In genomic region chr2:207501797-207502196, GRCh38 we compare ENCODE assay signal across 22 cellular contexts. TPM values are rescaled to one million over a fixed set of nuclear protein-coding genes. Genes with fewer than 3 reads are reported as not detected.
A peak's percentile ranks its signal among the peaks of the same experiment; 100 is the strongest.
DNase-seq lines count a peak whose midpoint lies in the region; ATAC-seq and TF ChIP-seq lines count a peak whose summit lies in the region.
"Had no signal": no experiment of that assay in that cellular context is flagged by ENCODE, and none has a peak within 500 bp of the region (broad histone marks: within the 10 kb centered on the region; RNA-seq: fewer than 3 reads in every experiment).

No MANE protein-coding gene starts in this region.

- no peak overlapping the region for H3K4me3 ChIP-seq in heart right ventricle
- no peak overlapping the region for H3K4me3 ChIP-seq in GM23338
- H3K4me3 ChIP-seq: BLaER1, GM12878, pancreas, right lobe of liver, upper lobe of left lung had no signal

- H3K27ac Mint-ChIP-seq in activated naive CD8-positive, alpha-beta T cell treated with anti-CD3 and anti-CD28 coated beads, Interleukin-2, amount 50 U/mL, for 24 hours = peak overlapping the region; percentile 9
- H3K27ac Mint-ChIP-seq in naive B cell (peak overlapping the region; percentile 91 to 99 (median 97)), GM23338 (no peak overlapping the region)
- H3K27ac Mint-ChIP-seq: activated CD4-positive, alpha-beta T cell treated with anti-CD3 and anti-CD28 coated beads, Interleukin-2, amount 10 ng/mL, durations not matched to agents 7 days and 5 days; activated naive CD4-positive, alpha-beta T cell treated with anti-CD3 and anti-CD28 coated beads, Interleukin-2, amount 10 ng/mL, durations not matched to agents 7 days and 5 days; activated T-cell treated with anti-CD3 and anti-CD28 coated beads, Interleukin-2, amount 50 U/mL, for 72 hours; nephron had no signal

- no peaks in the 10 kb centered on the region for H3K9me2 ChIP-seq in GM23338 (ENCODE audit: insufficient read depth)

- 80 to 84% methylated on average over 4 of the region's 4 CpGs for WGBS in heart right ventricle, 2 donors

- no peak overlapping the region for H3K4me2 ChIP-seq in GM23338

- H3K36me3 Mint-ChIP-seq in activated naive CD8-positive, alpha-beta T cell treated with anti-CD3 and anti-CD28 coated beads, Interleukin-2, amount 50 U/mL, for 24 hours (ENCODE audit: low read depth) = no peaks in the 10 kb centered on the region
- H3K36me3 Mint-ChIP-seq in naive B cell = no peaks in the 10 kb centered on the region
- no peaks in the 10 kb centered on the region for H3K36me3 Mint-ChIP-seq in GM23338 (ENCODE audit: low read depth)
- H3K36me3 Mint-ChIP-seq: activated naive CD4-positive, alpha-beta T cell treated with anti-CD3 and anti-CD28 coated beads, Interleukin-2, amount 10 ng/mL, durations not matched to agents 7 days and 5 days had no signal

- H3K4me1 Mint-ChIP-seq in activated naive CD8-positive, alpha-beta T cell treated with anti-CD3 and anti-CD28 coated beads, Interleukin-2, amount 50 U/mL, for 24 hours = peaks cover 67% of the 10 kb centered on the region
- peaks cover 72 to 80% (median 78%) of the 10 kb centered on the region in 3 donors for H3K4me1 Mint-ChIP-seq in naive B cell
- peaks cover 46% of the 10 kb centered on the region for H3K4me1 Mint-ChIP-seq in GM23338

- no peaks in the 10 kb centered on the region for H3K27me3 Mint-ChIP-seq in activated naive CD8-positive, alpha-beta T cell treated with anti-CD3 and anti-CD28 coated beads, Interleukin-2, amount 50 U/mL, for 24 hours
- no peaks in the 10 kb centered on the region for H3K27me3 Mint-ChIP-seq in naive B cell
- H3K27me3 Mint-ChIP-seq in GM23338 (ENCODE audit: insufficient read depth, low read depth, poor library complexity) = peaks cover 7% of the 10 kb centered on the region
- H3K27me3 Mint-ChIP-seq: activated CD4-positive, alpha-beta T cell treated with anti-CD3 and anti-CD28 coated beads, Interleukin-2, amount 10 ng/mL, durations not matched to agents 7 days and 5 days; activated naive CD4-positive, alpha-beta T cell treated with anti-CD3 and anti-CD28 coated beads, Interleukin-2, amount 10 ng/mL, durations not matched to agents 7 days and 5 days had no signal

- intact Hi-C loops in heart right ventricle (cut with DNase I) = no loop called here
- intact Hi-C loops in left ventricle myocardium superior (cut with micrococcal nuclease) = no loop called here

- H3K4me1 ChIP-seq in heart right ventricle (peaks cover 14 to 93% (median 61%) of the 10 kb centered on the region in 9 donors), GM23338 (ENCODE audit: insufficient read depth) (peaks cover 35% of the 10 kb centered on the region)
- H3K4me1 ChIP-seq: right lobe of liver had no signal

- H4K20me1 ChIP-seq in GM23338 (replicated peaks; ENCODE audit: insufficient read depth) = no peaks in the 10 kb centered on the region
- H4K20me1 ChIP-seq: BLaER1 had no signal

- 0 out of 2 replicates have a peak, but pooled peaks cover 5% of the 10 kb centered on the region for H3F3A ChIP-seq in GM23338 (replicated peaks; ENCODE audit: low read depth)

- H3K9me3 ChIP-seq in heart right ventricle = no peaks in the 10 kb centered on the region
- H3K9me3 ChIP-seq: BLaER1, pancreas, right lobe of liver, upper lobe of left lung had no signal

- no peaks in the 10 kb centered on the region for H3K36me3 ChIP-seq in heart right ventricle
- H3K36me3 ChIP-seq in GM23338 (ENCODE audit: insufficient read depth) = no peaks in the 10 kb centered on the region
- H3K36me3 ChIP-seq: BLaER1, pancreas, right lobe of liver, upper lobe of left lung, WERI-Rb-1 had no signal

- DNase-seq in heart right ventricle (no peak), left ventricle myocardium superior (no peak), naive B cell (no peak), superior temporal gyrus (ENCODE audit: extremely low spot score) (peak; percentile 5), GM23338 (ENCODE audit: low spot score) (no peak), NCI-H446 (lab: John Stamatoyannopoulos, UW) (no peak)
- no peak for DNase-seq in activated naive CD8-positive, alpha-beta T cell treated with anti-CD3 and anti-CD28 coated beads, Interleukin-2, amount 50 U/mL, for 24 hours
- DNase-seq: activated CD4-positive, alpha-beta T cell treated with anti-CD3 and anti-CD28 coated beads, Interleukin-2, amount 10 ng/mL, durations not matched to agents 7 days and 5 days; activated naive CD4-positive, alpha-beta T cell treated with anti-CD3 and anti-CD28 coated beads, Interleukin-2, amount 10 ng/mL, durations not matched to agents 7 days and 5 days; activated T-cell treated with anti-CD3 and anti-CD28 coated beads, Interleukin-2, amount 50 U/mL, for 72 hours; central memory CD4-positive, alpha-beta T cell; NCI-H1417; pancreas; right lobe of liver; stimulated activated CD4-positive, alpha-beta T cell treated with anti-CD3 and anti-CD28 coated beads, Interleukin-15, amount 100 ng/mL, for 24 hours; WERI-Rb-1 had no signal

- no peak for TF ChIP-seq CTCF in heart right ventricle (IDR thresholded peaks at IDR 0.05)
- TF ChIP-seq CTCF in GM23338 (conservative IDR thresholded peaks at IDR 0.05; ENCODE audit: low read depth in 2 of 2) = no peak

- H2AFZ ChIP-seq in GM23338 = no peak overlapping the region

- H3K27me3 ChIP-seq in heart right ventricle (no peaks in the 10 kb centered on the region), GM23338 (ENCODE audit: insufficient read depth) (no peaks in the 10 kb centered on the region)
- H3K27me3 ChIP-seq: BLaER1, pancreas, right lobe of liver, upper lobe of left lung had no signal

- H3K79me2 ChIP-seq in GM23338 (replicated peaks; ENCODE audit: insufficient read depth) = no peaks in the 10 kb centered on the region

- peak in 1 of 8 donors; percentile 22 for ATAC-seq in heart right ventricle
- no peak for ATAC-seq in left ventricle myocardium superior
- no peak for ATAC-seq in activated naive CD8-positive, alpha-beta T cell treated with anti-CD3 and anti-CD28 coated beads, Interleukin-2, amount 50 U/mL, for 24 hours
- no peak for ATAC-seq in naive B cell (ENCODE audit: low read depth in 2 of 2)
- no peak for ATAC-seq in GM23338
- ATAC-seq in HG03342 (IDR thresholded peaks at IDR 0.05; ENCODE audit: unreplicated experiment) = no peak
- ATAC-seq: activated T-cell treated with anti-CD3 and anti-CD28 coated beads, Interleukin-2, amount 50 U/mL, for 72 hours; GM12878 had no signal

- H3K4me3 Mint-ChIP-seq in activated naive CD8-positive, alpha-beta T cell treated with anti-CD3 and anti-CD28 coated beads, Interleukin-2, amount 50 U/mL, for 24 hours = no peak overlapping the region
- H3K4me3 Mint-ChIP-seq in naive B cell (peak overlapping the region in 7 of 8 donors; percentile 16 to 88 (median 71)), GM23338 (no peak overlapping the region)
- H3K4me3 Mint-ChIP-seq: activated CD4-positive, alpha-beta T cell treated with anti-CD3 and anti-CD28 coated beads, Interleukin-2, amount 10 ng/mL, durations not matched to agents 7 days and 5 days; activated naive CD4-positive, alpha-beta T cell treated with anti-CD3 and anti-CD28 coated beads, Interleukin-2, amount 10 ng/mL, durations not matched to agents 7 days and 5 days; nephron had no signal

- H3K27ac ChIP-seq in heart right ventricle = peak overlapping the region in 9 of 10 donors; percentile 47 to 79 (median 71)
- H3K27ac ChIP-seq in GM23338 (ENCODE audit: low read depth) = no peak overlapping the region
- H3K27ac ChIP-seq: BLaER1, HL-60, pancreas, right lobe of liver, WERI-Rb-1 had no signal

- no peaks in the 10 kb centered on the region for H3K9me3 Mint-ChIP-seq in activated naive CD8-positive, alpha-beta T cell treated with anti-CD3 and anti-CD28 coated beads, Interleukin-2, amount 50 U/mL, for 24 hours
- no peaks in the 10 kb centered on the region for H3K9me3 Mint-ChIP-seq in naive B cell
- H3K9me3 Mint-ChIP-seq in GM23338 = no peaks in the 10 kb centered on the region
- H3K9me3 Mint-ChIP-seq: activated CD4-positive, alpha-beta T cell treated with anti-CD3 and anti-CD28 coated beads, Interleukin-2, amount 10 ng/mL, durations not matched to agents 7 days and 5 days; activated naive CD4-positive, alpha-beta T cell treated with anti-CD3 and anti-CD28 coated beads, Interleukin-2, amount 10 ng/mL, durations not matched to agents 7 days and 5 days; activated T-cell treated with anti-CD3 and anti-CD28 coated beads, Interleukin-2, amount 50 U/mL, for 72 hours; nephron had no signal

TF ChIP-seq in GM23338, 12 proteins besides CTCF, POLR2A, EP300 and RAD21:
- TF ChIP-seq EZH2phosphoT487 (IDR thresholded peaks at IDR 0.05; ENCODE audit: unreplicated experiment) (no peak), ZNF331 (CRISPR knock-in tag; IDR thresholded peaks at IDR 0.05; ENCODE audit: low read depth) (no peak), CREB1 (CRISPR knock-in tag; IDR thresholded peaks at IDR 0.05; ENCODE audit: low read depth) (no peak)

RNA-seq across cellular contexts. Expression of gene CREB1, which starts 28.0 kb away (rescaled TPM):
- total RNA-seq in heart right ventricle = 10 to 100 TPM; 36.8 to 62.2 (median 45.7) TPM
- polyA plus RNA-seq in heart right ventricle = 1 to 10 TPM; 4.6 to 5.5 TPM
- total RNA-seq in left ventricle myocardium superior = 51.0 TPM
- 100 to 1,000 TPM in 3 of 6 donors, 10 to 100 TPM in 3; 66.6 to 123 (median 97.2) TPM for polyA plus RNA-seq in naive B cell (ENCODE audit: low read depth in 6 of 6)
- 94.4 and 104 TPM in 2 replicates for total RNA-seq in GM23338 (2014; rRNA removed; shearing (Covaris generic))
- polyA plus RNA-seq in GM23338 (2016; fragmentation: Nextera tagmentation; extraction: Ambion mirVana) = 27.2 and 40.3 TPM in 2 replicates

Comparison
In these comparisons a context has a peak if more than half of its experiments do, and no peak if none do; other contexts are left out.
1. H3K4me3 Mint-ChIP-seq: peak in naive B cell (7 of 8); none in activated naive CD8-positive, alpha-beta T cell treated with anti-CD3 and anti-CD28 coated beads, Interleukin-2, amount 50 U/mL, for 24 hours (single experiment) and GM23338 (single experiment).